In genomic region chr17:36950027-36950426, GRCh38 we compare ENCODE assay signal across 1 cellular context.
TF ChIP-seq lines count a peak whose summit lies in the region.

No MANE protein-coding gene starts in this region.

TF ChIP-seq in H1, 55 proteins besides CTCF, POLR2A, EP300 and RAD21:
- no peak for TF ChIP-seq USF2 (IDR thresholded peaks at IDR 0.05; ENCODE audit: low read length)
- TF ChIP-seq CHD2 (IDR thresholded peaks at IDR 0.05; ENCODE audit: low read length), result no peak
- TF ChIP-seq CHD1 (IDR thresholded peaks at IDR 0.05; ENCODE audit: low read depth, low read length), result no peak
- no peak for TF ChIP-seq EZH2 (IDR thresholded peaks at IDR 0.05; ENCODE audit: low read depth, low read length, severe bottlenecking)
- no peak for TF ChIP-seq SIX5 (IDR thresholded peaks at IDR 0.05; ENCODE audit: low read depth, low read length)
- no peak for TF ChIP-seq FOSL1 (IDR thresholded peaks at IDR 0.05; ENCODE audit: insufficient read depth, low read depth, low read length)
- TF ChIP-seq CEBPB (IDR thresholded peaks at IDR 0.05; ENCODE audit: low read depth, low read length), result no peak
- TF ChIP-seq SP1 (IDR thresholded peaks at IDR 0.05; ENCODE audit: low read depth, low read length), result no peak
- TF ChIP-seq ATF2 (IDR thresholded peaks at IDR 0.05; ENCODE audit: low read length), result no peak
- no peak for TF ChIP-seq SIRT6 (IDR thresholded peaks at IDR 0.05; ENCODE audit: low read length)
- no peak for TF ChIP-seq NANOG (IDR thresholded peaks at IDR 0.05; ENCODE audit: insufficient read depth, low read depth, low read length, poor library complexity, severe bottlenecking)
- no peak for TF ChIP-seq KDM5A (IDR thresholded peaks at IDR 0.05; ENCODE audit: low read length)
- no peak for TF ChIP-seq MAFK (IDR thresholded peaks at IDR 0.05; ENCODE audit: low read depth, low read length)
- TF ChIP-seq BRCA1 (IDR thresholded peaks at IDR 0.05; ENCODE audit: low read depth, low read length), result no peak
- TF ChIP-seq HDAC6 (IDR thresholded peaks at IDR 0.05; ENCODE audit: low read depth, low read length), result no peak
- no peak for TF ChIP-seq SUZ12 (IDR thresholded peaks at IDR 0.05; ENCODE audit: low read length)
- TF ChIP-seq PHF8 (conservative IDR thresholded peaks at IDR 0.05; ENCODE audit: low read depth, low read length), result no peak
- no peak for TF ChIP-seq KDM1A (IDR thresholded peaks at IDR 0.05; ENCODE audit: borderline replicate concordance, low read length)
- TF ChIP-seq RFX5 (IDR thresholded peaks at IDR 0.05; ENCODE audit: borderline replicate concordance, low read depth, low read length), result no peak
- no peak for TF ChIP-seq E2F6 (IDR thresholded peaks at IDR 0.05)
